8 cellular contexts compared by ENCODE assay signal in the genomic region with DNA sequence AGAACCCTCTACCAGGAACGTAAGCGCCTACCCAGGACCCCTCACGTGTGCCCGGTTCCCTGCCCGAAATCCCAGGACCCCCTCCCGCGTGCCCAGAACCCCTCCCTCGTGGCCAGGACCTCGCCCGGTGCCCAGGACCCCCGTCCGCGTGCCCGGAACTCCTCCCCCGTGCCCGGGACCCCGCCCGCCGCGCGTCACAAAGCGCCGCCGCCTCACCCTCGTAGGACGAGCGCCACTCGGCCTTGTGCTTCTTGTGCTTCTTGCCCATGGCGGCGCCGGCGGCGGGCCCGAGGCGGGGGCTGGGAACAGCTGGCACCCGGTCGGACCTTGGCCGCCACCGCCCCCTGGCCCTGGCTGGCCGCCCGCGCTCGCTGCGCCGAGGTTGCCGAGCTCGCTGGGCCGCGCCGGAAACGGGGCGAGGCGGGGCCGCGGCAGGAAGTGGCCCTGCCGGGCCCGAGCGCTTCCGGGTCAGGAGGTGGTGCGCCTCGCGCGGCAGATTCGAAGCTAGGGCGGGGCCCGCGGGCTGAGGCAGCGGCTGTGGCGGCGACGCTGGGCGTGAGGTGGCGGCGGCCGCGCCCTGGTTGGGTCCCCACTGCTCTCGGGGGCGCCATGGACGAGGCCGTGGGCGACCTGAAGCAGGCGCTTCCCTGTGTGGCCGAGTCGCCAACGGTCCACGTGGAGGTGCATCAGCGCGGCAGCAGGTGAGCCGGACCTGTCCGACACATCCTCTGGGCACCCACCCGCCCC. TPM values are rescaled to one million over a fixed set of nuclear protein-coding genes. Genes with fewer than 3 reads are reported as not detected.
DNase-seq lines count a peak whose midpoint lies in the region; ATAC-seq, FAIRE-seq and TF ChIP-seq lines count a peak whose summit lies in the region.

A gene (minus strand): TSS at position 412 of the 747 bp plus-strand sequence. CDS start 144 bp downstream, at position 268.
A gene with protein sequence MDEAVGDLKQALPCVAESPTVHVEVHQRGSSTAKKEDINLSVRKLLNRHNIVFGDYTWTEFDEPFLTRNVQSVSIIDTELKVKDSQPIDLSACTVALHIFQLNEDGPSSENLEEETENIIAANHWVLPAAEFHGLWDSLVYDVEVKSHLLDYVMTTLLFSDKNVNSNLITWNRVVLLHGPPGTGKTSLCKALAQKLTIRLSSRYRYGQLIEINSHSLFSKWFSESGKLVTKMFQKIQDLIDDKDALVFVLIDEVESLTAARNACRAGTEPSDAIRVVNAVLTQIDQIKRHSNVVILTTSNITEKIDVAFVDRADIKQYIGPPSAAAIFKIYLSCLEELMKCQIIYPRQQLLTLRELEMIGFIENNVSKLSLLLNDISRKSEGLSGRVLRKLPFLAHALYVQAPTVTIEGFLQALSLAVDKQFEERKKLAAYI (plus strand): TSS at position 495 of the 747 bp plus-strand sequence. CDS start 115 bp downstream, at position 610.

- peak within 1 kb of the TSS; percentile 94 for H3K18ac ChIP-seq in trophoblast cell (ENCODE audit: low read length)

- no peak for FAIRE-seq in H54 (lab: Jason Lieb, UNC)

- H2AFZ ChIP-seq in Loucy (ENCODE audit: low read length) (peak within 1 kb of the TSS; percentile 85), trophoblast cell (ENCODE audit: insufficient read depth, low read length, poor library complexity) (peak within 1 kb of the TSS; percentile 96)

- H4K20me1 ChIP-seq in Loucy (ENCODE audit: insufficient read depth, low read length, poor library complexity, severe bottlenecking) = peaks cover 9% of the 10 kb centered on the region

- peaks cover 70% of the 10 kb centered on the region for H3K79me2 ChIP-seq in Loucy (ENCODE audit: insufficient read depth, low read length)
- H3K79me2 ChIP-seq in trophoblast cell (ENCODE audit: control insufficient read depth, insufficient read depth, low read length, poor library complexity) = peaks cover 17% of the 10 kb centered on the region

- peak within 1 kb of the TSS; percentile 93 for H3K14ac ChIP-seq in trophoblast cell (ENCODE audit: low read length)

- peak within 1 kb of the TSS; percentile 89 for H2AK5ac ChIP-seq in trophoblast cell (ENCODE audit: low read length)

- H3K36me3 ChIP-seq in Loucy (ENCODE audit: insufficient read depth, low read length) (peaks cover 18% of the 10 kb centered on the region; the same call in 1 of the 2 replicates), trophoblast cell (ENCODE audit: control insufficient read depth in 1 of 2, insufficient read depth in 2 of 2, low read length in 2 of 2) (peaks cover 32 to 52% of the 10 kb centered on the region in 2 experiments), transverse colon (peaks cover 0 to 20% (median 7%) of the 10 kb centered on the region in 4 donors)

- H4K91ac ChIP-seq in trophoblast cell (ENCODE audit: low read depth, low read length) = peak within 1 kb of the TSS; percentile 83

- H3K27me3 ChIP-seq in Loucy (ENCODE audit: insufficient read depth, low read length, poor library complexity, severe bottlenecking) = no peaks in the 10 kb centered on the region
- no peaks in the 10 kb centered on the region for H3K27me3 ChIP-seq in trophoblast cell (ENCODE audit: insufficient read depth, low read length)
- H3K27me3 ChIP-seq in transverse colon = no peaks in the 10 kb centered on the region

- H3K36me3 Mint-ChIP-seq in activated naive CD8-positive, alpha-beta T cell treated with anti-CD3 and anti-CD28 coated beads for 36 hours = peaks cover 56% of the 10 kb centered on the region

- H3K4me2 ChIP-seq in Loucy (ENCODE audit: low read depth, low read length, poor library complexity, severe bottlenecking) (peak within 1 kb of the TSS; percentile 100), trophoblast cell (ENCODE audit: low read length) (peak within 1 kb of the TSS; percentile 93)

- no peak within 1 kb of the TSS for H2BK12ac ChIP-seq in trophoblast cell (ENCODE audit: low read length)

- in situ Hi-C loops in transverse colon (cut with MboI; ENCODE audit: low pct_ligation_motif_present in 1 of 4, low pct_unique_long_range_greater_than_20kb in 1 of 4, low sequenced_read_pairs in 3 of 4) = no loop called here

- H3K27me3 Mint-ChIP-seq in activated naive CD8-positive, alpha-beta T cell treated with anti-CD3 and anti-CD28 coated beads for 36 hours = no peaks in the 10 kb centered on the region

- peak within 1 kb of the TSS; percentile 88 for H3K4ac ChIP-seq in trophoblast cell (ENCODE audit: low read depth, low read length)

- TF ChIP-seq EP300 in transverse colon (IDR thresholded peaks at IDR 0.05; ENCODE audit: low read depth) = no peak

- H3K27ac Mint-ChIP-seq in activated naive CD8-positive, alpha-beta T cell treated with anti-CD3 and anti-CD28 coated beads for 36 hours = peak within 1 kb of the TSS; percentile 90

- peak within 1 kb of the TSS; percentile 73 for H2BK5ac ChIP-seq in trophoblast cell (ENCODE audit: low read depth, low read length, poor library complexity)

- H3K9me3 ChIP-seq in Loucy (ENCODE audit: insufficient read depth, low read depth, low read length) (no peaks in the 10 kb centered on the region), trophoblast cell (ENCODE audit: insufficient read depth, low read depth, low read length) (no peaks in the 10 kb centered on the region), transverse colon (no peaks in the 10 kb centered on the region)

- no peak for TF ChIP-seq CTCF in Loucy (conservative IDR thresholded peaks at IDR 0.05; ENCODE audit: low read length)
- TF ChIP-seq CTCF in transverse colon (IDR thresholded peaks at IDR 0.05) = no peak

- H3K4me1 Mint-ChIP-seq in activated naive CD8-positive, alpha-beta T cell treated with anti-CD3 and anti-CD28 coated beads for 36 hours = peaks cover 24% of the 10 kb centered on the region

- H3F3A ChIP-seq in Loucy (ENCODE audit: low read depth) = no peaks in the 10 kb centered on the region

- H4K12ac ChIP-seq in trophoblast cell (ENCODE audit: low read depth, low read length) = peak within 1 kb of the TSS; percentile 93

- DNase-seq in GM04503 (ENCODE audit: low read depth) (peak; percentile 12), H54 (ENCODE audit: insufficient read length, low spot score) (peak; percentile 99), SKM-1 (lab: John Stamatoyannopoulos, UW; ENCODE audit: unreplicated experiment) (peak; percentile 39), Right ventricle myocardium superior (peak; percentile 89), trophoblast cell (peak; percentile 79 to 87), transverse colon (peak; percentile 88)
- DNase-seq in activated naive CD8-positive, alpha-beta T cell treated with anti-CD3 and anti-CD28 coated beads for 36 hours = peak; percentile 91

- no CpG with 5 or more reads among the region's 91 CpGs for WGBS in trophoblast cell (ENCODE audit: extremely low coverage, insufficient coverage, insufficient read length)
- 0% methylated on average over 71 of the region's 91 CpGs; no CpG with 5 or more reads in 1 of the 2 donors for WGBS in transverse colon (ENCODE audit: low coverage in 1 of 2), 2 donors

- no peaks in the 10 kb centered on the region for H3K9me3 Mint-ChIP-seq in activated naive CD8-positive, alpha-beta T cell treated with anti-CD3 and anti-CD28 coated beads for 36 hours

- peak; percentile 98 for ATAC-seq in Right ventricle myocardium superior (ENCODE audit: poor library complexity)

- peaks cover 61% of the 10 kb centered on the region for H3K4me1 ChIP-seq in Loucy (ENCODE audit: insufficient read depth, low read length, poor library complexity, severe bottlenecking)
- peaks cover 13% of the 10 kb centered on the region in 2 experiments for H3K4me1 ChIP-seq in trophoblast cell (ENCODE audit: control insufficient read depth in 1 of 2, insufficient read depth in 2 of 2, low read length in 2 of 2)
- H3K4me1 ChIP-seq in transverse colon = peaks cover 7 to 27% (median 18%) of the 10 kb centered on the region in 4 donors

- peak within 1 kb of the TSS; percentile 86 for H3K4me3 Mint-ChIP-seq in activated naive CD8-positive, alpha-beta T cell treated with anti-CD3 and anti-CD28 coated beads for 36 hours

- H3K9me2 ChIP-seq in Loucy (replicated peaks; ENCODE audit: low read depth, low read length) = no peaks in the 10 kb centered on the region

- peaks cover 12% of the 10 kb centered on the region for H3K79me1 ChIP-seq in trophoblast cell (ENCODE audit: low read length)

- H2BK120ac ChIP-seq in trophoblast cell (ENCODE audit: insufficient read depth, low read length, poor library complexity) = peak within 1 kb of the TSS; percentile 73

- peak within 1 kb of the TSS; percentile 97 for H3K9ac ChIP-seq in Loucy (ENCODE audit: low read depth, low read length, poor library complexity, severe bottlenecking)
- peak within 1 kb of the TSS; percentile 92 for H3K9ac ChIP-seq in trophoblast cell (ENCODE audit: low read length)

- peak; percentile 86 for TF ChIP-seq POLR2A in H54 (IDR thresholded peaks at IDR 0.05; ENCODE audit: low read depth, low read length)
- TF ChIP-seq POLR2A in transverse colon (IDR thresholded peaks at IDR 0.05) = peak; percentile 24

- H3K4me3 ChIP-seq in Loucy (ENCODE audit: low read length, poor library complexity, severe bottlenecking) (peak within 1 kb of the TSS; percentile 99), trophoblast cell (ENCODE audit: low read depth, low read length) (peak within 1 kb of the TSS; percentile 97), transverse colon (peak within 1 kb of the TSS; percentile 59 to 86 (median 73))

- intact Hi-C loops in Right ventricle myocardium superior (cut with DNase I) = no loop called here
- intact Hi-C loops in transverse colon (cut with DNase I; ENCODE audit: low total_unique reads) = no loop called here

- peak within 1 kb of the TSS; percentile 64 for H3K23ac ChIP-seq in trophoblast cell (ENCODE audit: low read length)

- H4K8ac ChIP-seq in trophoblast cell (ENCODE audit: low read depth, low read length) = peak within 1 kb of the TSS; percentile 96

- H3K27ac ChIP-seq in trophoblast cell (ENCODE audit: low read depth, low read length) (peak within 1 kb of the TSS; percentile 42), transverse colon (peak within 1 kb of the TSS; percentile 86 to 90 (median 90))

RNA-seq across cellular contexts. Expression of the first gene that starts in this region (rescaled TPM):
- 10 to 100 TPM; 50.1 to 51.6 TPM for total RNA-seq in activated naive CD8-positive, alpha-beta T cell treated with anti-CD3 and anti-CD28 coated beads for 36 hours
- total RNA-seq in Right ventricle myocardium superior (28.0 TPM), transverse colon (10 to 100 TPM; 29.6 to 91.3 (median 37.9) TPM)
- 22.7 and 23.8 TPM in 2 replicates for polyA plus RNA-seq in trophoblast cell (2013)

RNA-seq across cellular contexts. Expression of the second gene that starts in this region (rescaled TPM):
- total RNA-seq in activated naive CD8-positive, alpha-beta T cell treated with anti-CD3 and anti-CD28 coated beads for 36 hours = 10 to 100 TPM; 44.2 to 44.6 TPM
- total RNA-seq in Right ventricle myocardium superior (0.48 TPM), transverse colon (1 to 10 TPM in 2 of 4 donors, under 1 TPM in 1, not detected in 1; 0.41 to 4.1 (median 2.2) TPM)
- 21.5 and 22.0 TPM in 2 replicates for polyA plus RNA-seq in trophoblast cell (2013)

Comparison
In these comparisons a context has a peak if more than half of its experiments do, and no peak if none do; other contexts are left out.
1. Peak in every context shown above with its lines: DNase-seq, ATAC-seq, H3K4me3 ChIP-seq and H3K27ac ChIP-seq.
2. RNA of the second gene that starts in this region (total RNA-seq): 44.2 to 44.6 TPM in activated naive CD8-positive, alpha-beta T cell treated with anti-CD3 and anti-CD28 coated beads for 36 hours; 0.41 to 4.1 TPM in transverse colon and 0.48 TPM in Right ventricle myocardium superior (single experiment); every median in the first group is over 4 times any median in the second.
3. DNase-seq: peak in every context shown above with its lines; median percentile 99 in H54; 91 in activated naive CD8-positive, alpha-beta T cell treated with anti-CD3 and anti-CD28 coated beads for 36 hours; 89 in Right ventricle myocardium superior; 88 in transverse colon; 83 in trophoblast cell; 39 in SKM-1; 12 in GM04503.